In the genomic region with DNA sequence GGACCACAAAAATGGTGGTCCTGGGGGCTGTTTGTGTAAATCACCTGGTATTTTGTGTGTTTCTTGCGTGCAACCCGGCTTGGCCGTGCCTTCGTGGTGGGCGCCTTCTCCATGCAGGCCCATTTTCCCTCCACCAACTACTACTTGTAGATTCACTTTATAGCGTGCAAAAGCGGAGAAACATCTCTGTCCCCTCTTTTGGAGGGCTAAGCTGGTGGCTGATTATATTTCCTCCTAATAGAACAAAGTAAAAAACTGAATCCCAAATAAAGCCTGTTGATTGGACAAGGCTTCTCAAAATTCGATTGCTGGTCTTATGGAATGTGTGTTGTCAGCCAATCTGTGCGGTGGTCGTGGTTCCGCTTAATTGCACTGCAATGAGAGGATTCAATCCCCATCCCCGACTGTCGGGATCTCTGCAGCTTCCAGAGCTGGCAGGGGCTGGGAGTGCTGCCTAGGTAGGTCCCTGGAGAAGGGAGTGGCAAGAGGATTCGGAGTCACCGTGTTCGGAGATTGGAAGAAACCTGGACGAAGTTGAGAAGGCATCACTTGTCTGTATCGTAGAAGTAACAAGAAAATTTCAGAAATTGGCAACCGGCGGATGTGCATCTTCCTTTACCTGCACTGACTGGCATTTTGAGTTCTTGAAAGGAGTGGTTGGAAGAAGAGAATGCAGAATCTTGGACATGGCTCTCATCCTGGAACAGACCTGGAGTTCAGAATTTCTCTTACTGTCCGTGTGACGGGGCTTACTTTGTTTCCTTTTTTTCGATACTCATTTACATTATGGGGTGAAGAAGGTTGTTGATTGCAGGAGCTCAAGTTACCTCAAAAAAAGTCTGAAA, we compare ENCODE assay signal across 8 cellular contexts. TPM values are rescaled to one million over a fixed set of nuclear protein-coding genes. Genes with fewer than 3 reads are reported as not detected.
DNase-seq lines count a peak whose midpoint lies in the region; ATAC-seq, FAIRE-seq and TF ChIP-seq lines count a peak whose summit lies in the region.

No MANE protein-coding gene starts in this region.

- DNase-seq in AG04450 (ENCODE audit: low read depth, low spot score) (no peak), SK-N-MC (ENCODE audit: low read depth, low spot score) (peak; percentile 50), endothelial cell of umbilical vein (ENCODE audit: low read depth, low spot score) (peak; percentile 45), germinal center (ENCODE audit: low spot score) (no peak), ACHN (no peak)

- H3K27ac ChIP-seq in AG04450 (ENCODE audit: low read depth, low read length) (peak overlapping the region; percentile 47), SK-N-MC (peak overlapping the region; percentile 97), endothelial cell of umbilical vein (ENCODE audit: insufficient read depth, low read depth, low read length) (peak overlapping the region; percentile 80), muscle layer of duodenum (ENCODE audit: low read length) (peak overlapping the region; percentile 61)

- H3K4me1 ChIP-seq in endothelial cell of umbilical vein (ENCODE audit: control insufficient read depth, extremely low read depth, insufficient read depth, low read length) (peaks cover 12% of the 10 kb centered on the region), muscle layer of duodenum (ENCODE audit: control insufficient read depth in 1 of 2, insufficient read depth in 2 of 2, low read length in 2 of 2) (peaks cover 5 to 10% of the 10 kb centered on the region in 2 donors)

- peak overlapping the region; percentile 73 for H2AFZ ChIP-seq in endothelial cell of umbilical vein (ENCODE audit: low read depth, low read length)

- H3K36me3 ChIP-seq in SK-N-MC (ENCODE audit: insufficient read depth, low read length) (peaks cover 35% of the 10 kb centered on the region), endothelial cell of umbilical vein (ENCODE audit: control insufficient read depth in 2 of 2, extremely low read depth in 1 of 2, insufficient read depth in 2 of 2, low read length in 2 of 2) (peaks cover 0 to 6% of the 10 kb centered on the region in 2 experiments), muscle layer of duodenum (ENCODE audit: control insufficient read depth in 1 of 2, insufficient read depth in 2 of 2, low read length in 2 of 2) (peaks cover 9 to 13% of the 10 kb centered on the region in 2 donors)

- H4K20me1 ChIP-seq in endothelial cell of umbilical vein (replicated peaks; ENCODE audit: control insufficient read depth, extremely low read depth, insufficient read depth, low read length) = no peaks in the 10 kb centered on the region

- dilution Hi-C loops in endothelial cell of umbilical vein (cut with MboI; ENCODE audit: extremely low pct_ligation_motif_present, low sequenced_read_pairs) = no loop called here

- ATAC-seq in GM19395 (IDR thresholded peaks at IDR 0.05; ENCODE audit: unreplicated experiment) = peak; percentile 13
- ATAC-seq in HG02885 (IDR thresholded peaks at IDR 0.05; ENCODE audit: poor library complexity, unreplicated experiment) = no peak

- intact Hi-C loops in endothelial cell of umbilical vein (cut with micrococcal nuclease) = no loop called here

- H3K4me3 ChIP-seq in AG04450 (ENCODE audit: low read depth, low read length) = peak overlapping the region; percentile 78
- H3K4me3 ChIP-seq in SK-N-MC = peak overlapping the region; percentile 84
- H3K4me3 ChIP-seq in endothelial cell of umbilical vein (replicated peaks in 1 of 3; ENCODE audit: insufficient read depth in 1 of 3, low read depth in 1 of 3, low read length in 3 of 3) = peak overlapping the region; percentile 77 to 96 (median 92)
- H3K4me3 ChIP-seq in muscle layer of duodenum (ENCODE audit: low read depth in 1 of 2, low read length in 2 of 2) = peak overlapping the region; percentile 65 to 86

- POLR2A ChIA-PET in AG04450 (lab: Yijun Ruan, JAX) (interaction anchor here (1.6 kb wide), 1 partner anchor 42 kb away, joined by 9 read pairs; the partner anchor contains the start of gene TOM1), endothelial cell of umbilical vein (lab: Charles Lee) (interaction anchor here (1.3 kb wide), 1 partner anchor 41 kb away, joined by 4 read pairs; the partner anchor contains the start of gene TOM1)

- TF ChIP-seq CTCF in AG04450 (IDR thresholded peaks at IDR 0.05; ENCODE audit: low read depth, low read length) (no peak), endothelial cell of umbilical vein (IDR thresholded peaks at IDR 0.05; ENCODE audit: extremely low read depth in 1 of 2, insufficient read depth in 1 of 2, low read depth in 1 of 2, low read length in 2 of 2) (no peak)

- H3K79me2 ChIP-seq in endothelial cell of umbilical vein (ENCODE audit: control insufficient read depth, insufficient read depth, low read length) = peaks cover 36% of the 10 kb centered on the region

- in situ Hi-C loops in ACHN (cut with HindIII; ENCODE audit: low pct_ligation_motif_present, low pct_unique_long_range_greater_than_20kb, low sequenced_read_pairs) = no loop called here

- H3K9ac ChIP-seq in SK-N-MC (ENCODE audit: insufficient read length) (peak overlapping the region; percentile 99), endothelial cell of umbilical vein (replicated peaks; ENCODE audit: extremely low read depth, insufficient read depth, low read length) (peak overlapping the region; percentile 96)

- TSS peak; percentile 36 for BruUV-seq in endothelial cell of umbilical vein (replicated peaks; lab: Mats Ljungman, UMichigan)

- H3K9me1 ChIP-seq in endothelial cell of umbilical vein (replicated peaks; ENCODE audit: control insufficient read depth, extremely low read depth, insufficient read depth, low read length) = peaks cover 3% of the 10 kb centered on the region

- FAIRE-seq in endothelial cell of umbilical vein (lab: Jason Lieb, UNC) = peak; percentile 21

- CTCF ChIA-PET in AG04450 (lab: Charles Lee) = interaction anchor here (0.9 to 1.7 kb wide), 2 partner anchors 10 to 27 kb away, joined by 3 to 4 read pairs; no protein-coding TSS in a partner anchor
- CTCF ChIA-PET in endothelial cell of umbilical vein (lab: Charles Lee) = interaction anchor here (1.4 kb wide), 2 partner anchors 8 to 27 kb away, joined by 4 to 9 read pairs; no protein-coding TSS in a partner anchor

- H3K27me3 ChIP-seq in AG04450 (ENCODE audit: control insufficient read depth, insufficient read depth, low read length) = no peaks in the 10 kb centered on the region
- H3K27me3 ChIP-seq in endothelial cell of umbilical vein (ENCODE audit: control insufficient read depth in 2 of 2, insufficient read depth in 2 of 2, low read length in 2 of 2) = peaks cover 2 to 3% of the 10 kb centered on the region in 2 experiments
- H3K27me3 ChIP-seq in muscle layer of duodenum (ENCODE audit: low read depth, low read length) = no peaks in the 10 kb centered on the region

- TF ChIP-seq POLR2A in endothelial cell of umbilical vein (IDR thresholded peaks at IDR 0.05; ENCODE audit: low read depth, low read length) = no peak

- H3K9me3 ChIP-seq in AG04450 (ENCODE audit: control insufficient read depth, insufficient read depth, low read length) (no peaks in the 10 kb centered on the region), SK-N-MC (ENCODE audit: low read depth, low read length) (no peaks in the 10 kb centered on the region), endothelial cell of umbilical vein (replicated peaks; ENCODE audit: control insufficient read depth, insufficient read depth, low read length) (no peaks in the 10 kb centered on the region), muscle layer of duodenum (ENCODE audit: control insufficient read depth in 1 of 2, low read length in 2 of 2) (no peaks in the 10 kb centered on the region)

- peak overlapping the region; percentile 94 for H3K4me2 ChIP-seq in endothelial cell of umbilical vein (ENCODE audit: insufficient read depth, low read length)

TF ChIP-seq in endothelial cell of umbilical vein, 7 proteins besides CTCF, POLR2A, EP300 and RAD21:
- TF ChIP-seq GATA2 (IDR thresholded peaks at IDR 0.05; ENCODE audit: insufficient read depth, insufficient read length, low read depth, low read length) = no peak
- no peak for TF ChIP-seq POLR2AphosphoS5 (IDR thresholded peaks at IDR 0.05; ENCODE audit: insufficient read depth, low read depth, low read length)
- no peak for TF ChIP-seq FOS (IDR thresholded peaks at IDR 0.05; ENCODE audit: borderline replicate concordance, insufficient read depth, low read length)
- TF ChIP-seq, protein P1, sequence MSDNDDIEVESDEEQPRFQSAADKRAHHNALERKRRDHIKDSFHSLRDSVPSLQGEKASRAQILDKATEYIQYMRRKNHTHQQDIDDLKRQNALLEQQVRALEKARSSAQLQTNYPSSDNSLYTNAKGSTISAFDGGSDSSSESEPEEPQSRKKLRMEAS (IDR thresholded peaks at IDR 0.05; ENCODE audit: insufficient read depth, insufficient read length) = no peak
- TF ChIP-seq EZH2 (IDR thresholded peaks at IDR 0.05; ENCODE audit: borderline replicate concordance, low read depth, low read length, severe bottlenecking) = no peak
- no peak for TF ChIP-seq JUN (IDR thresholded peaks at IDR 0.05; ENCODE audit: borderline replicate concordance, insufficient read depth, insufficient read length, low read depth)
- no peak for TF ChIP-seq MYC (IDR thresholded peaks at IDR 0.05; ENCODE audit: low read depth, low read length)

RNA-seq across cellular contexts. Expression of gene HMGXB4, which starts 1.1 kb away (rescaled TPM):
- polyA plus RNA-seq in AG04450 (2011; rRNA removed) (22.1 and 30.4 TPM in 2 replicates), endothelial cell of umbilical vein (11.1 and 12.2 TPM in 2 replicates)
- polyA minus RNA-seq in AG04450 (2011; rRNA and poly(A)+ RNA removed) = 28.6 and 38.3 TPM in 2 replicates
- total RNA-seq in endothelial cell of umbilical vein = 29.5 and 30.5 TPM in 2 replicates
- polyA plus RNA-seq in endothelial cell of umbilical vein (2011; cell fraction: cytosol; rRNA removed) = 15.1 and 16.1 TPM in 2 replicates
- polyA plus RNA-seq in endothelial cell of umbilical vein (2011; cell fraction: nucleus; rRNA removed) = 28.3 and 44.3 TPM in 2 replicates
- polyA plus RNA-seq in endothelial cell of umbilical vein (2012) = 15.4 and 19.6 TPM in 2 replicates
- 38.6 and 43.1 TPM in 2 replicates for polyA minus RNA-seq in endothelial cell of umbilical vein
- polyA minus RNA-seq in endothelial cell of umbilical vein (2011; cell fraction: cytosol; rRNA and poly(A)+ RNA removed) = 10.9 TPM
- 72.8 and 106 TPM in 2 replicates for polyA minus RNA-seq in endothelial cell of umbilical vein (2011; cell fraction: nucleus; rRNA and poly(A)+ RNA removed)

RNA-seq across cellular contexts. Expression of gene TOM1, which starts 41.3 kb away (rescaled TPM):
- polyA plus RNA-seq in AG04450 (2011; rRNA removed) (40.0 and 57.2 TPM in 2 replicates), endothelial cell of umbilical vein (74.4 and 74.6 TPM in 2 replicates)
- 75.6 and 111 TPM in 2 replicates for polyA minus RNA-seq in AG04450 (2011; rRNA and poly(A)+ RNA removed)
- total RNA-seq in endothelial cell of umbilical vein = 36.4 and 44.5 TPM in 2 replicates
- polyA plus RNA-seq in endothelial cell of umbilical vein (2011; cell fraction: cytosol; rRNA removed) = 64.6 and 74.8 TPM in 2 replicates
- polyA plus RNA-seq in endothelial cell of umbilical vein (2011; cell fraction: nucleus; rRNA removed) = 57.8 and 92.1 TPM in 2 replicates
- polyA plus RNA-seq in endothelial cell of umbilical vein (2012) = 38.9 and 41.3 TPM in 2 replicates
- polyA minus RNA-seq in endothelial cell of umbilical vein = 100 and 123 TPM in 2 replicates
- 12.3 TPM for polyA minus RNA-seq in endothelial cell of umbilical vein (2011; cell fraction: cytosol; rRNA and poly(A)+ RNA removed)
- 59.4 and 79.5 TPM in 2 replicates for polyA minus RNA-seq in endothelial cell of umbilical vein (2011; cell fraction: nucleus; rRNA and poly(A)+ RNA removed)

Comparison
In these comparisons a context has a peak if more than half of its experiments do, and no peak if none do; other contexts are left out.
1. DNase-seq: peak in SK-N-MC (single experiment) and endothelial cell of umbilical vein (single experiment); none in AG04450 (single experiment), germinal center (single experiment) and ACHN (single experiment).
2. H3K27ac ChIP-seq: peak in every context shown above with its lines; median percentile 97 in SK-N-MC; 80 in endothelial cell of umbilical vein; 61 in muscle layer of duodenum; 47 in AG04450.
3. Peak in every context shown above with its lines, with median percentiles within 50 percentile points of each other: H3K4me3 ChIP-seq.